In genomic region chr3:180679178-180680096, GRCh38 we compare ENCODE assay signal across 2 cellular contexts.
TF ChIP-seq lines count a peak whose summit lies in the region.

Gene CCDC39, minus strand, starts transcription at chr3:180679489. Its CDS starts 109 bp downstream, at chr3:180679380.

TF ChIP-seq in HEK293, 187 proteins besides CTCF, POLR2A, EP300 and RAD21 (continued from another document and continues in another):
- TF ChIP-seq ZNF26 (tag by site-specific recombination; IDR thresholded peaks at IDR 0.05) (no peak), ZNF623 (tag by site-specific recombination; IDR thresholded peaks at IDR 0.05) (no peak), ZNF148 (tag by site-specific recombination; IDR thresholded peaks at IDR 0.05; ENCODE audit: borderline replicate concordance) (no peak), ZNF692 (tag by site-specific recombination; IDR thresholded peaks at IDR 0.05) (no peak), ZFP3 (tag by site-specific recombination; IDR thresholded peaks at IDR 0.05; ENCODE audit: low read depth) (no peak), MYNN (tag by site-specific recombination; IDR thresholded peaks at IDR 0.05; ENCODE audit: borderline replicate concordance) (no peak), ZNF416 (tag by site-specific recombination; IDR thresholded peaks at IDR 0.05) (no peak; the same call in 1 of the 2 replicates), ZNF133 (tag by site-specific recombination; IDR thresholded peaks at IDR 0.05) (no peak), ZNF184 (tag by site-specific recombination; IDR thresholded peaks at IDR 0.05) (no peak), ZBTB48 (tag by site-specific recombination; IDR thresholded peaks at IDR 0.05) (no peak), SETDB1 (IDR thresholded peaks at IDR 0.05; ENCODE audit: insufficient read length, low read length) (no peak), YY2 (tag by site-specific recombination; IDR thresholded peaks at IDR 0.05) (no peak), ZNF571 (tag by site-specific recombination; IDR thresholded peaks at IDR 0.05) (no peak), ZNF600 (tag by site-specific recombination; IDR thresholded peaks at IDR 0.05) (no peak), ZSCAN5A (tag by site-specific recombination; IDR thresholded peaks at IDR 0.05) (no peak), EGR2 (tag by site-specific recombination; IDR thresholded peaks at IDR 0.05; ENCODE audit: low read depth) (no peak), ZNF48 (tag by site-specific recombination; IDR thresholded peaks at IDR 0.05) (no peak), TRIM28 (IDR thresholded peaks at IDR 0.05; ENCODE audit: borderline replicate concordance, low read length) (no peak), ZNF785 (tag by site-specific recombination; IDR thresholded peaks at IDR 0.05) (no peak)
- TF ChIP-seq, protein P1, sequence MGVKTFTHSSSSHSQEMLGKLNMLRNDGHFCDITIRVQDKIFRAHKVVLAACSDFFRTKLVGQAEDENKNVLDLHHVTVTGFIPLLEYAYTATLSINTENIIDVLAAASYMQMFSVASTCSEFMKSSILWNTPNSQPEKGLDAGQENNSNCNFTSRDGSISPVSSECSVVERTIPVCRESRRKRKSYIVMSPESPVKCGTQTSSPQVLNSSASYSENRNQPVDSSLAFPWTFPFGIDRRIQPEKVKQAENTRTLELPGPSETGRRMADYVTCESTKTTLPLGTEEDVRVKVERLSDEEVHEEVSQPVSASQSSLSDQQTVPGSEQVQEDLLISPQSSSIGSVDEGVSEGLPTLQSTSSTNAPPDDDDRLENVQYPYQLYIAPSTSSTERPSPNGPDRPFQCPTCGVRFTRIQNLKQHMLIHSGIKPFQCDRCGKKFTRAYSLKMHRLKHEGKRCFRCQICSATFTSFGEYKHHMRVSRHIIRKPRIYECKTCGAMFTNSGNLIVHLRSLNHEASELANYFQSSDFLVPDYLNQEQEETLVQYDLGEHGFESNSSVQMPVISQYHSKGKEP (tag by site-specific recombination; IDR thresholded peaks at IDR 0.05) = no peak
- TF ChIP-seq, protein P2, sequence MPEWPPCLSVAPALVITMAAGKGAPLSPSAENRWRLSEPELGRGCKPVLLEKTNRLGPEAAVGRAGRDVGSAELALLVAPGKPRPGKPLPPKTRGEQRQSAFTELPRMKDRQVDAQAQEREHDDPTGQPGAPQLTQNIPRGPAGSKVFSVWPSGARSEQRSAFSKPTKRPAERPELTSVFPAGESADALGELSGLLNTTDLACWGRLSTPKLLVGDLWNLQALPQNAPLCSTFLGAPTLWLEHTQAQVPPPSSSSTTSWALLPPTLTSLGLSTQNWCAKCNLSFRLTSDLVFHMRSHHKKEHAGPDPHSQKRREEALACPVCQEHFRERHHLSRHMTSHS (tag by site-specific recombination; IDR thresholded peaks at IDR 0.05) = no peak

TF ChIP-seq in GM12878, 131 proteins besides CTCF, POLR2A, EP300 and RAD21 (continued from another document):
- TF ChIP-seq, protein P3, sequence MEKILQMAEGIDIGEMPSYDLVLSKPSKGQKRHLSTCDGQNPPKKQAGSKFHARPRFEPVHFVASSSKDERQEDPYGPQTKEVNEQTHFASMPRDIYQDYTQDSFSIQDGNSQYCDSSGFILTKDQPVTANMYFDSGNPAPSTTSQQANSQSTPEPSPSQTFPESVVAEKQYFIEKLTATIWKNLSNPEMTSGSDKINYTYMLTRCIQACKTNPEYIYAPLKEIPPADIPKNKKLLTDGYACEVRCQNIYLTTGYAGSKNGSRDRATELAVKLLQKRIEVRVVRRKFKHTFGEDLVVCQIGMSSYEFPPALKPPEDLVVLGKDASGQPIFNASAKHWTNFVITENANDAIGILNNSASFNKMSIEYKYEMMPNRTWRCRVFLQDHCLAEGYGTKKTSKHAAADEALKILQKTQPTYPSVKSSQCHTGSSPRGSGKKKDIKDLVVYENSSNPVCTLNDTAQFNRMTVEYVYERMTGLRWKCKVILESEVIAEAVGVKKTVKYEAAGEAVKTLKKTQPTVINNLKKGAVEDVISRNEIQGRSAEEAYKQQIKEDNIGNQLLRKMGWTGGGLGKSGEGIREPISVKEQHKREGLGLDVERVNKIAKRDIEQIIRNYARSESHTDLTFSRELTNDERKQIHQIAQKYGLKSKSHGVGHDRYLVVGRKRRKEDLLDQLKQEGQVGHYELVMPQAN (conservative IDR thresholded peaks at IDR 0.05) = peak; percentile 83; the same call in 1 of the 2 replicates
- TF ChIP-seq MEF2A (IDR thresholded peaks at IDR 0.05; ENCODE audit: insufficient read depth, low read depth, low read length) (no peak), YY1 (IDR thresholded peaks at IDR 0.05; ENCODE audit: low read depth, low read length) (no peak), TARDBP (IDR thresholded peaks at IDR 0.05; ENCODE audit: borderline replicate concordance) (no peak), NRF1 (conservative IDR thresholded peaks at IDR 0.05; ENCODE audit: low read depth, low read length) (no peak), FOS (IDR thresholded peaks at IDR 0.05; ENCODE audit: borderline replicate concordance, extremely low read depth, insufficient read length) (no peak), TCF3 (IDR thresholded peaks at IDR 0.05; ENCODE audit: borderline replicate concordance, insufficient read depth, low read depth, low read length) (no peak), POLR2AphosphoS5 (IDR thresholded peaks at IDR 0.05; ENCODE audit: low read length) (no peak), SREBF1 (IDR thresholded peaks at IDR 0.05; ENCODE audit: low read length) (no peak), EGR1 (IDR thresholded peaks at IDR 0.05; ENCODE audit: borderline replicate concordance in 1 of 2, low read depth in 2 of 2, low read length in 2 of 2) (0 out of 3 replicates have a peak, but pooled peaks of 1 of the 2 experiments have one; percentile 5), IKZF2 (IDR thresholded peaks at IDR 0.05) (no peak), RBBP5 (conservative IDR thresholded peaks at IDR 0.05) (no peak), SMAD1 (IDR thresholded peaks at IDR 0.05; ENCODE audit: low read depth, partially characterized antibody) (no peak), REST (IDR thresholded peaks at IDR 0.05; ENCODE audit: low read depth, low read length) (no peak), MTA2 (IDR thresholded peaks at IDR 0.05; ENCODE audit: low read depth) (no peak), BMI1 (IDR thresholded peaks at IDR 0.05; ENCODE audit: borderline replicate concordance) (peak; percentile 81), BRCA1 (IDR thresholded peaks at IDR 0.05; ENCODE audit: low read depth, low read length) (no peak)
- TF ChIP-seq, protein P4, sequence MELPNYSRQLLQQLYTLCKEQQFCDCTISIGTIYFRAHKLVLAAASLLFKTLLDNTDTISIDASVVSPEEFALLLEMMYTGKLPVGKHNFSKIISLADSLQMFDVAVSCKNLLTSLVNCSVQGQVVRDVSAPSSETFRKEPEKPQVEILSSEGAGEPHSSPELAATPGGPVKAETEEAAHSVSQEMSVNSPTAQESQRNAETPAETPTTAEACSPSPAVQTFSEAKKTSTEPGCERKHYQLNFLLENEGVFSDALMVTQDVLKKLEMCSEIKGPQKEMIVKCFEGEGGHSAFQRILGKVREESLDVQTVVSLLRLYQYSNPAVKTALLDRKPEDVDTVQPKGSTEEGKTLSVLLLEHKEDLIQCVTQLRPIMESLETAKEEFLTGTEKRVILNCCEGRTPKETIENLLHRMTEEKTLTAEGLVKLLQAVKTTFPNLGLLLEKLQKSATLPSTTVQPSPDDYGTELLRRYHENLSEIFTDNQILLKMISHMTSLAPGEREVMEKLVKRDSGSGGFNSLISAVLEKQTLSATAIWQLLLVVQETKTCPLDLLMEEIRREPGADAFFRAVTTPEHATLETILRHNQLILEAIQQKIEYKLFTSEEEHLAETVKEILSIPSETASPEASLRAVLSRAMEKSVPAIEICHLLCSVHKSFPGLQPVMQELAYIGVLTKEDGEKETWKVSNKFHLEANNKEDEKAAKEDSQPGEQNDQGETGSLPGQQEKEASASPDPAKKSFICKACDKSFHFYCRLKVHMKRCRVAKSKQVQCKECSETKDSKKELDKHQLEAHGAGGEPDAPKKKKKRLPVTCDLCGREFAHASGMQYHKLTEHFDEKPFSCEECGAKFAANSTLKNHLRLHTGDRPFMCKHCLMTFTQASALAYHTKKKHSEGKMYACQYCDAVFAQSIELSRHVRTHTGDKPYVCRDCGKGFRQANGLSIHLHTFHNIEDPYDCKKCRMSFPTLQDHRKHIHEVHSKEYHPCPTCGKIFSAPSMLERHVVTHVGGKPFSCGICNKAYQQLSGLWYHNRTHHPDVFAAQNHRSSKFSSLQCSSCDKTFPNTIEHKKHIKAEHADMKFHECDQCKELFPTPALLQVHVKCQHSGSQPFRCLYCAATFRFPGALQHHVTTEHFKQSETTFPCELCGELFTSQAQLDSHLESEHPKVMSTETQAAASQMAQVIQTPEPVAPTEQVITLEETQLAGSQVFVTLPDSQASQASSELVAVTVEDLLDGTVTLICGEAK (IDR thresholded peaks at IDR 0.05; ENCODE audit: borderline replicate concordance) = peak; percentile 82
- TF ChIP-seq, protein P5, sequence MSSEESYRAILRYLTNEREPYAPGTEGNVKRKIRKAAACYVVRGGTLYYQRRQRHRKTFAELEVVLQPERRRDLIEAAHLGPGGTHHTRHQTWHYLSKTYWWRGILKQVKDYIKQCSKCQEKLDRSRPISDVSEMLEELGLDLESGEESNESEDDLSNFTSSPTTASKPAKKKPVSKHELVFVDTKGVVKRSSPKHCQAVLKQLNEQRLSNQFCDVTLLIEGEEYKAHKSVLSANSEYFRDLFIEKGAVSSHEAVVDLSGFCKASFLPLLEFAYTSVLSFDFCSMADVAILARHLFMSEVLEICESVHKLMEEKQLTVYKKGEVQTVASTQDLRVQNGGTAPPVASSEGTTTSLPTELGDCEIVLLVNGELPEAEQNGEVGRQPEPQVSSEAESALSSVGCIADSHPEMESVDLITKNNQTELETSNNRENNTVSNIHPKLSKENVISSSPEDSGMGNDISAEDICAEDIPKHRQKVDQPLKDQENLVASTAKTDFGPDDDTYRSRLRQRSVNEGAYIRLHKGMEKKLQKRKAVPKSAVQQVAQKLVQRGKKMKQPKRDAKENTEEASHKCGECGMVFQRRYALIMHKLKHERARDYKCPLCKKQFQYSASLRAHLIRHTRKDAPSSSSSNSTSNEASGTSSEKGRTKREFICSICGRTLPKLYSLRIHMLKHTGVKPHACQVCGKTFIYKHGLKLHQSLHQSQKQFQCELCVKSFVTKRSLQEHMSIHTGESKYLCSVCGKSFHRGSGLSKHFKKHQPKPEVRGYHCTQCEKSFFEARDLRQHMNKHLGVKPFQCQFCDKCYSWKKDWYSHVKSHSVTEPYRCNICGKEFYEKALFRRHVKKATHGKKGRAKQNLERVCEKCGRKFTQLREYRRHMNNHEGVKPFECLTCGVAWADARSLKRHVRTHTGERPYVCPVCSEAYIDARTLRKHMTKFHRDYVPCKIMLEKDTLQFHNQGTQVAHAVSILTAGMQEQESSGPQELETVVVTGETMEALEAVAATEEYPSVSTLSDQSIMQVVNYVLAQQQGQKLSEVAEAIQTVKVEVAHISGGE (CRISPR knock-in tag; IDR thresholded peaks at IDR 0.05) = no peak
- TF ChIP-seq, protein P6, sequence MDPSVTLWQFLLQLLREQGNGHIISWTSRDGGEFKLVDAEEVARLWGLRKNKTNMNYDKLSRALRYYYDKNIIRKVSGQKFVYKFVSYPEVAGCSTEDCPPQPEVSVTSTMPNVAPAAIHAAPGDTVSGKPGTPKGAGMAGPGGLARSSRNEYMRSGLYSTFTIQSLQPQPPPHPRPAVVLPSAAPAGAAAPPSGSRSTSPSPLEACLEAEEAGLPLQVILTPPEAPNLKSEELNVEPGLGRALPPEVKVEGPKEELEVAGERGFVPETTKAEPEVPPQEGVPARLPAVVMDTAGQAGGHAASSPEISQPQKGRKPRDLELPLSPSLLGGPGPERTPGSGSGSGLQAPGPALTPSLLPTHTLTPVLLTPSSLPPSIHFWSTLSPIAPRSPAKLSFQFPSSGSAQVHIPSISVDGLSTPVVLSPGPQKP (IDR thresholded peaks at IDR 0.05; ENCODE audit: low read depth, low read length) = no peak
TF ChIP-seq in GM12878: peak in this region for 13.
